In the genomic region with DNA sequence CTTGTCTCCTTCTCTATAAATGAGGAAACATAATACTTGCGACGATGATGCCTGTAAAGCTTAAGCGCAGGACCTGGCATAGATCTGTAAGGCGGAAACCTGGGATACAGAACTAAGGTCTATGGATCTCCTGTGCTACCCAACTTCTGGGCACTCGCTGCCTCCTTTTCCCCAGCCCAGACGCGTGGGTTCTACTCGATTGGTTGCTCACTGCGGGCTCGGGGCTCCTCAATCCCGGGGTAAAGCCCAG, we compare ENCODE assay signal across 8 cellular contexts. TPM values are rescaled to one million over a fixed set of nuclear protein-coding genes. Genes with fewer than 3 reads are reported as not detected.
DNase-seq lines count a peak whose midpoint lies in the region; ATAC-seq, FAIRE-seq and TF ChIP-seq lines count a peak whose summit lies in the region.

No MANE protein-coding gene starts in this region.

- peak overlapping the region; percentile 98 for H3K27ac Mint-ChIP-seq in central memory CD8-positive, alpha-beta T cell (ENCODE audit: low read depth)

- peaks cover 38% of the 10 kb centered on the region for H3K4me1 Mint-ChIP-seq in central memory CD8-positive, alpha-beta T cell

- H3K4me1 ChIP-seq in mononuclear cell (ENCODE audit: insufficient read depth, low read length) = peaks cover 33% of the 10 kb centered on the region

- no peaks in the 10 kb centered on the region for H3K27me3 Mint-ChIP-seq in central memory CD8-positive, alpha-beta T cell

- H3K4me3 ChIP-seq in AG04449 (ENCODE audit: low read depth, low read length) (peak overlapping the region; percentile 84), mononuclear cell (ENCODE audit: low read length) (peak overlapping the region; percentile 72)

- no peaks in the 10 kb centered on the region for H3K9me3 Mint-ChIP-seq in central memory CD8-positive, alpha-beta T cell

- CTCF ChIA-PET in AG04449 (lab: Yijun Ruan, JAX) = interaction anchor here (0.7 to 3.8 kb wide), 19 partner anchors 8 to 418 kb away, joined by 3 to 53 read pairs (median 4); a partner anchor contains a TSS

- FAIRE-seq in GM19239 (lab: Jason Lieb, UNC) = no peak

- peak overlapping the region; percentile 97 for H3K4me3 Mint-ChIP-seq in central memory CD8-positive, alpha-beta T cell

- H3K9me3 ChIP-seq in mononuclear cell (ENCODE audit: low read depth, low read length) = no peaks in the 10 kb centered on the region

- POLR2A ChIA-PET in AG04449 (lab: Yijun Ruan, JAX) = interaction anchor here (0.6 to 1.9 kb wide), 13 partner anchors 9 to 530 kb away, joined by 3 to 9 read pairs (median 3); a partner anchor contains a TSS

- no peak for TF ChIP-seq CTCF in AG04449 (IDR thresholded peaks at IDR 0.05; ENCODE audit: insufficient read depth, low read length, missing control alignments)

- H3K27me3 ChIP-seq in mononuclear cell (ENCODE audit: insufficient read depth, low read length) = peaks cover 9% of the 10 kb centered on the region

- ATAC-seq in central memory CD8-positive, alpha-beta T cell (replicated peaks; ENCODE audit: extremely low read depth, poor library complexity, severe bottlenecking) = peak; percentile 15
- no peak for ATAC-seq in GM21786 (IDR thresholded peaks at IDR 0.05; ENCODE audit: unreplicated experiment)

- H3K36me3 Mint-ChIP-seq in central memory CD8-positive, alpha-beta T cell (ENCODE audit: insufficient read depth) = peaks cover 35% of the 10 kb centered on the region

- DNase-seq in AG04449 (ENCODE audit: low read depth, low spot score) = no peak
- peak; percentile 15 for DNase-seq in GM19239 (ENCODE audit: insufficient read length, low spot score)
- peak; percentile 81 for DNase-seq in NCI-H748 (lab: John Stamatoyannopoulos, UW; ENCODE audit: unreplicated experiment)
- no peak for DNase-seq in central memory CD8-positive, alpha-beta T cell (ENCODE audit: low spot score in 2 of 2)
- no peak for DNase-seq in UCSD-AML1 (lab: John Stamatoyannopoulos, UW; ENCODE audit: unreplicated experiment)
- no peak for DNase-seq in COLO668 (lab: John Stamatoyannopoulos, UW; ENCODE audit: unreplicated experiment)

RNA-seq across cellular contexts. Expression of a gene that starts 0.6 kb away (rescaled TPM):
- total RNA-seq in mononuclear cell = 45.0 TPM

RNA-seq across cellular contexts. Expression of a gene that starts 26.5 kb away (rescaled TPM):
- 1.5 TPM for total RNA-seq in mononuclear cell

RNA-seq across cellular contexts. Expression of a gene that starts 35.9 kb away (rescaled TPM):
- total RNA-seq in mononuclear cell = 4.7 TPM

Comparison
In these comparisons a context has a peak if more than half of its experiments do, and no peak if none do; other contexts are left out.
1. DNase-seq: peak in GM19239 (single experiment) and NCI-H748 (single experiment); none in AG04449 (single experiment), central memory CD8-positive, alpha-beta T cell (0 of 2), UCSD-AML1 (single experiment) and COLO668 (single experiment).